In the genomic region with DNA sequence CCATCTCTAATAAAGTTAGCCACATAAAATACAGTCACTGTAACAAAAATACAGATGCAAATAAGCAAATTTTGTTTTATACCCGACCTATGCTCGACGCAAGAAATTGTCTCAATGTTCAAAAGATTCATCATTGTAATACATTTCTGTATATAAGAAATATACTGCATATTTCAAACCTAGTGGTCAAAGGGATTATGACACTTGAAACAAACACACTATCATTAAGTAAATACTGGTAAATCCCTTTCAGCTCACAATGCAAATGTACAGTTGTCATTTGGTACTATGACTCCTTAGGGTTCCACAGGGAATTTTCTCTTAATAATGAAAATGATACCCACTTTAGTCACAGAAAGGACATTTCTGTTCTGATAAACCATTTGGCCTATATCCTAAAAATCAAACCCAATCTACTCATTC, we compare ENCODE assay signal across 8 cellular contexts. TPM values are rescaled to one million over a fixed set of nuclear protein-coding genes. Genes with fewer than 3 reads are reported as not detected.
DNase-seq lines count a peak whose midpoint lies in the region; ATAC-seq and TF ChIP-seq lines count a peak whose summit lies in the region.

No MANE protein-coding gene starts in this region.

- peaks cover 56% of the 10 kb centered on the region for H3K4me1 Mint-ChIP-seq in activated CD4-positive, alpha-beta T cell treated with anti-CD3 and anti-CD28 coated beads for 36 hours
- H3K4me1 Mint-ChIP-seq in brain, result peaks cover 54% of the 10 kb centered on the region

- no peaks in the 10 kb centered on the region for H3K27me3 Mint-ChIP-seq in activated CD4-positive, alpha-beta T cell treated with anti-CD3 and anti-CD28 coated beads for 36 hours
- H3K27me3 Mint-ChIP-seq in brain, result peaks cover 11% of the 10 kb centered on the region

- DNase-seq in activated CD4-positive, alpha-beta T cell treated with anti-CD3 and anti-CD28 coated beads for 36 hours, result no peak
- DNase-seq in activated CD4-positive, alpha-beta T cell treated with anti-CD3 and anti-CD28 coated beads for 4 hours, result no peak
- DNase-seq in NB4 (ENCODE audit: low read depth), result peak; percentile 63
- DNase-seq in myocyte (ENCODE audit: low read depth), result peak; percentile 45
- DNase-seq in epidermal melanocyte (ENCODE audit: insufficient read length, low spot score), result no peak

- H3K27ac Mint-ChIP-seq in activated CD4-positive, alpha-beta T cell treated with anti-CD3 and anti-CD28 coated beads for 36 hours, result peak overlapping the region; percentile 100
- peak overlapping the region; percentile 96 to 99 (median 99) for H3K27ac Mint-ChIP-seq in brain

- CTCF ChIA-PET in activated CD4-positive, alpha-beta T cell treated with anti-CD3 and anti-CD28 coated beads for 36 hours (lab: Charles Lee), result interaction anchor here (0.6 to 7.6 kb wide), 11 partner anchors 15 to 200 kb away, joined by 3 to 57 read pairs (median 5); no protein-coding TSS in a partner anchor

- H3K9me3 Mint-ChIP-seq in activated CD4-positive, alpha-beta T cell treated with anti-CD3 and anti-CD28 coated beads for 36 hours (ENCODE audit: low read depth), result no peaks in the 10 kb centered on the region
- peaks cover 0 to 3% (median 0%) of the 10 kb centered on the region in 5 experiments for H3K9me3 Mint-ChIP-seq in brain

- ATAC-seq in activated CD4-positive, alpha-beta T cell treated with anti-CD3 and anti-CD28 coated beads for 36 hours, result no peak
- no peak for ATAC-seq in HG02885 (IDR thresholded peaks at IDR 0.05; ENCODE audit: poor library complexity, unreplicated experiment)
- no peak for ATAC-seq in GM21619 (IDR thresholded peaks at IDR 0.05; ENCODE audit: unreplicated experiment)

- intact Hi-C loops in activated CD4-positive, alpha-beta T cell treated with anti-CD3 and anti-CD28 coated beads for 36 hours (cut with DNase I, micrococcal nuclease), result loop anchor here (1.0 to 10.0 kb wide), 4 partner anchors 8 to 1212 kb away; a partner anchor contains a TSS

- no peak for TF ChIP-seq POLR2A in NB4 (IDR thresholded peaks at IDR 0.05; ENCODE audit: extremely low read depth, insufficient read length)

- H3K4me3 Mint-ChIP-seq in activated CD4-positive, alpha-beta T cell treated with anti-CD3 and anti-CD28 coated beads for 36 hours, result peak overlapping the region; percentile 96
- peak overlapping the region; percentile 94 to 99 (median 96) for H3K4me3 Mint-ChIP-seq in brain

- POLR2A ChIA-PET in activated CD4-positive, alpha-beta T cell treated with anti-CD3 and anti-CD28 coated beads for 36 hours (lab: Charles Lee), result interaction anchor here (0.6 to 1.6 kb wide), 6 partner anchors 13 to 139 kb away, joined by 3 to 6 read pairs (median 4); no protein-coding TSS in a partner anchor

- peaks cover 16% of the 10 kb centered on the region for H3K36me3 Mint-ChIP-seq in activated CD4-positive, alpha-beta T cell treated with anti-CD3 and anti-CD28 coated beads for 36 hours (ENCODE audit: low read depth)
- no peaks in the 10 kb centered on the region for H3K36me3 Mint-ChIP-seq in brain

- peak overlapping the region; percentile 81 for H3K4me3 ChIP-seq in NB4 (ENCODE audit: low read depth, low read length)

- TF ChIP-seq CTCF in NB4 (IDR thresholded peaks at IDR 0.05; ENCODE audit: low read depth, low read length), result peak; percentile 7
- peak; percentile 46 to 71 for TF ChIP-seq CTCF in brain (conservative IDR thresholded peaks at IDR 0.05)

RNA-seq across cellular contexts. Expression of a gene that starts 2.2 kb away (rescaled TPM):
- 10 to 100 TPM; 30.7 to 33.6 TPM for total RNA-seq in activated CD4-positive, alpha-beta T cell treated with anti-CD3 and anti-CD28 coated beads for 36 hours
- 4.7 TPM for polyA plus RNA-seq in brain (ENCODE audit: insufficient read depth, low read depth, low replicate concordance)
- total RNA-seq in myocyte, result 17.2 and 18.1 TPM in 2 replicates
- polyA plus RNA-seq in myocyte (2012), result 5.5 TPM

Comparison
In these comparisons a context has a peak if more than half of its experiments do, and no peak if none do; other contexts are left out.
1. DNase-seq: peak in NB4 (single experiment) and myocyte (single experiment); none in activated CD4-positive, alpha-beta T cell treated with anti-CD3 and anti-CD28 coated beads for 36 hours (single experiment), activated CD4-positive, alpha-beta T cell treated with anti-CD3 and anti-CD28 coated beads for 4 hours (0 of 2) and epidermal melanocyte (single experiment).